Comparison of ENCODE assay signal across 16 cellular contexts in genomic region chr19:51196181-51196580, GRCh38. TPM values are rescaled to one million over a fixed set of nuclear protein-coding genes. Genes with fewer than 3 reads are reported as not detected.
DNase-seq lines count a peak whose midpoint lies in the region; ATAC-seq and FAIRE-seq lines count a peak whose summit lies in the region.
"Had no signal": no experiment of that assay in that cellular context is flagged by ENCODE, and none has a peak within 500 bp of the region (broad histone marks: within the 10 kb centered on the region; RNA-seq: fewer than 3 reads in every experiment).

No MANE protein-coding gene starts in this region.

- ATAC-seq in activated T-helper 17 cell treated with anti-CD3 and anti-CD28 coated beads, Interleukin-2, amount 50 U/mL, for 72 hours (replicated peaks), result peak; percentile 45
- ATAC-seq in HG02642 (IDR thresholded peaks at IDR 0.05; ENCODE audit: poor library complexity, unreplicated experiment), result no peak
- ATAC-seq: A549; CD8-positive, alpha-beta T cell; HepG2 had no signal

- H3K27me3 Mint-ChIP-seq in activated T-helper 17 cell treated with anti-CD3 and anti-CD28 coated beads, Interleukin-2, amount 50 U/mL, for 72 hours, result peaks cover 14% of the 10 kb centered on the region

- no peak overlapping the region for H3K4me3 ChIP-seq in Karpas-422 (ENCODE audit: low read length)
- H3K4me3 ChIP-seq: A549, GM23248 had no signal

- no peaks in the 10 kb centered on the region for H3K9me3 ChIP-seq in Karpas-422 (ENCODE audit: low read length)
- H3K9me3 ChIP-seq: A549 had no signal

- H4K20me1 ChIP-seq in Karpas-422 (ENCODE audit: insufficient read depth, low read depth, low read length), result no peaks in the 10 kb centered on the region

- no peaks in the 10 kb centered on the region for H3K79me2 ChIP-seq in Karpas-422 (ENCODE audit: low read length)

- H2AFZ ChIP-seq in Karpas-422 (ENCODE audit: low read length), result no peak overlapping the region
- H2AFZ ChIP-seq: GM23248 had no signal

- no peak overlapping the region for H3K27ac Mint-ChIP-seq in activated T-helper 17 cell treated with anti-CD3 and anti-CD28 coated beads, Interleukin-2, amount 50 U/mL, for 72 hours
- H3K27ac Mint-ChIP-seq: CD14-positive monocyte; CD8-positive, alpha-beta T cell had no signal

- H3K9me3 Mint-ChIP-seq in activated T-helper 17 cell treated with anti-CD3 and anti-CD28 coated beads, Interleukin-2, amount 50 U/mL, for 72 hours, result no peaks in the 10 kb centered on the region
- H3K9me3 Mint-ChIP-seq: CD8-positive, alpha-beta T cell had no signal

- no peaks in the 10 kb centered on the region for H3K27me3 ChIP-seq in Karpas-422 (ENCODE audit: low read length)

- no peaks in the 10 kb centered on the region for H3K36me3 ChIP-seq in Karpas-422 (ENCODE audit: insufficient read depth, low read length)

- FAIRE-seq in HTR-8/SVneo (lab: Jason Lieb, UNC), result no peak
- FAIRE-seq: A549, HepG2 had no signal

- H3K9ac ChIP-seq in Karpas-422 (ENCODE audit: low read length), result no peak overlapping the region
- H3K9ac ChIP-seq: GM23248 had no signal

- no peaks in the 10 kb centered on the region for H3K9me2 ChIP-seq in Karpas-422 (replicated peaks; ENCODE audit: insufficient read depth, low read length)

- no peak overlapping the region for H3K4me3 Mint-ChIP-seq in activated T-helper 17 cell treated with anti-CD3 and anti-CD28 coated beads, Interleukin-2, amount 50 U/mL, for 72 hours
- H3K4me3 Mint-ChIP-seq: CD8-positive, alpha-beta T cell had no signal

- no peak overlapping the region for H3K27ac ChIP-seq in Karpas-422 (ENCODE audit: low read length)
- H3K27ac ChIP-seq: A549, GM23248 had no signal

- no peaks in the 10 kb centered on the region for H3K4me1 Mint-ChIP-seq in activated T-helper 17 cell treated with anti-CD3 and anti-CD28 coated beads, Interleukin-2, amount 50 U/mL, for 72 hours

- H3K4me2 ChIP-seq in Karpas-422 (ENCODE audit: low read depth, low read length, poor library complexity, severe bottlenecking), result no peak overlapping the region
- H3K4me2 ChIP-seq: A549 had no signal

- DNase-seq in Karpas-422, result peak; percentile 56
- DNase-seq in OCI-M1 (lab: John Stamatoyannopoulos, UW), result peak; percentile 44
- no peak for DNase-seq in HTR-8/SVneo (ENCODE audit: insufficient read length, low spot score)
- DNase-seq in anterior cingulate cortex (lab: John Stamatoyannopoulos, UW), result no peak
- DNase-seq: CD8-positive, alpha-beta T cell; COR-L47; DND-41; GF-D8; GM23248; H7 had no signal

- H3K4me1 ChIP-seq in Karpas-422 (ENCODE audit: low read length), result no peaks in the 10 kb centered on the region

- H3K36me3 Mint-ChIP-seq in activated T-helper 17 cell treated with anti-CD3 and anti-CD28 coated beads, Interleukin-2, amount 50 U/mL, for 72 hours (ENCODE audit: low read depth), result no peaks in the 10 kb centered on the region
- H3K36me3 Mint-ChIP-seq: CD14-positive monocyte; CD8-positive, alpha-beta T cell had no signal

RNA-seq across cellular contexts. Expression of gene CD33, which starts 28.7 kb away (rescaled TPM):
- 18.1 and 19.3 TPM in 2 replicates for total RNA-seq in Karpas-422 (2014; rRNA removed; shearing (Covaris generic); ENCODE audit: low replicate concordance)
- total RNA-seq in activated T-helper 17 cell treated with anti-CD3 and anti-CD28 coated beads, Interleukin-2, amount 50 U/mL, for 72 hours, result 1 to 10 TPM in 1 of 2 donors, not detected in 1; 1.2 TPM
- total RNA-seq: CD8-positive, alpha-beta T cell; GM23248 had no signal

RNA-seq across cellular contexts. Expression of gene SIGLEC7, which starts 54.1 kb away (rescaled TPM):
- total RNA-seq in Karpas-422 (2014; rRNA removed; shearing (Covaris generic); ENCODE audit: low replicate concordance), result not detected in 2 replicates
- total RNA-seq in activated T-helper 17 cell treated with anti-CD3 and anti-CD28 coated beads, Interleukin-2, amount 50 U/mL, for 72 hours, result not detected
- total RNA-seq: CD8-positive, alpha-beta T cell; GM23248; H7; HepG2; HT1080 had no signal

RNA-seq across cellular contexts. Expression of gene SIGLECL1, which starts 54.7 kb away (rescaled TPM):
- total RNA-seq in Karpas-422 (2014; rRNA removed; shearing (Covaris generic); ENCODE audit: low replicate concordance), result not detected in 2 replicates
- total RNA-seq in activated T-helper 17 cell treated with anti-CD3 and anti-CD28 coated beads, Interleukin-2, amount 50 U/mL, for 72 hours, result under 1 TPM in 1 of 2 donors, not detected in 1; 0.30 TPM
- total RNA-seq: CD8-positive, alpha-beta T cell; GM23248; H7; HepG2; HT1080 had no signal

Comparison
In these comparisons a context has a peak if more than half of its experiments do, and no peak if none do; other contexts are left out.
1. DNase-seq: peak in Karpas-422 (single experiment) and OCI-M1 (single experiment); none in HTR-8/SVneo (single experiment) and anterior cingulate cortex (0 of 58).